1 cellular context compared by ENCODE assay signal in genomic region chr6:98636941-98637340, GRCh38.
A peak's percentile ranks its signal among the peaks of the same experiment; 100 is the strongest.
TF ChIP-seq lines count a peak whose summit lies in the region.

No MANE protein-coding gene starts in this region.

TF ChIP-seq in HepG2, 621 proteins besides CTCF, POLR2A, EP300 and RAD21:
- TF ChIP-seq CEBPB (IDR thresholded peaks at IDR 0.05; ENCODE audit: borderline replicate concordance, low read depth, low read length) = peak; percentile 53; the same call in 1 of the 2 replicates
- no peak for TF ChIP-seq NR1H2 (CRISPR knock-in tag; IDR thresholded peaks at IDR 0.05; ENCODE audit: borderline replicate concordance, low read depth)
TF ChIP-seq in HepG2: peak in this region for 1.
